Comparison of ENCODE assay signal across 7 cellular contexts in genomic region chr10:121886997-121887622, GRCh38. TPM values are rescaled to one million over a fixed set of nuclear protein-coding genes. Genes with fewer than 3 reads are reported as not detected.
DNase-seq lines count a peak whose midpoint lies in the region; ATAC-seq and TF ChIP-seq lines count a peak whose summit lies in the region.

No MANE protein-coding gene starts in this region.

- no peaks in the 10 kb centered on the region for H3K9me3 ChIP-seq in OCI-LY7 (ENCODE audit: low read length)
- no peaks in the 10 kb centered on the region for H3K9me3 ChIP-seq in osteoblast (ENCODE audit: low read depth, low read length)

- no TSS peak for BruUV-seq in OCI-LY7 (replicated peaks; lab: Mats Ljungman, UMichigan)

- H4K20me1 ChIP-seq in OCI-LY7 (ENCODE audit: insufficient read depth, low read length) (no peaks in the 10 kb centered on the region), osteoblast (ENCODE audit: insufficient read depth, low read length) (no peaks in the 10 kb centered on the region)

- peak; percentile 60 for TF ChIP-seq CTCF in GM10266 (IDR thresholded peaks at IDR 0.05; ENCODE audit: control insufficient read depth, insufficient read depth, low read depth, missing control alignments)
- peak; percentile 92 for TF ChIP-seq CTCF in OCI-LY7 (conservative IDR thresholded peaks at IDR 0.05; ENCODE audit: low read length)
- TF ChIP-seq CTCF in foreskin fibroblast (IDR thresholded peaks at IDR 0.05; ENCODE audit: low read depth, low read length): peak; percentile 89
- peak; percentile 91 for TF ChIP-seq CTCF in osteoblast (IDR thresholded peaks at IDR 0.05; ENCODE audit: extremely low read depth, low read depth, low read length)

- no peaks in the 10 kb centered on the region for H3K4me1 Mint-ChIP-seq in activated T-helper 1 cell treated with anti-CD3 and anti-CD28 coated beads, Interleukin-12 subunit alpha, Interleukin-12 subunit beta, Interleukin-2, Interleukin-4 antibody, amounts not matched to agents 30 ng/mL and 10 ng/mL and 1 ng/mL, durations not matched to agents 14 hours and 24 hours and 36 hours (ENCODE audit: low read depth)

- no peak overlapping the region for H3K4me3 Mint-ChIP-seq in activated T-helper 1 cell treated with anti-CD3 and anti-CD28 coated beads, Interleukin-12 subunit alpha, Interleukin-12 subunit beta, Interleukin-2, Interleukin-4 antibody, amounts not matched to agents 30 ng/mL and 10 ng/mL and 1 ng/mL, durations not matched to agents 14 hours and 24 hours and 36 hours

- H3K36me3 ChIP-seq in OCI-LY7 (ENCODE audit: insufficient read depth, low read length) (peaks cover 26% of the 10 kb centered on the region; the same call in 1 of the 2 replicates), osteoblast (ENCODE audit: insufficient read depth, low read length) (peaks cover 4% of the 10 kb centered on the region)

- H3K4me3 ChIP-seq in OCI-LY7 (ENCODE audit: low read depth, low read length, poor library complexity, severe bottlenecking) (no peak overlapping the region), foreskin fibroblast (ENCODE audit: low read depth in 1 of 2, low read length in 2 of 2) (no peak overlapping the region), osteoblast (ENCODE audit: insufficient read depth, low read length) (no peak overlapping the region)

- no peaks in the 10 kb centered on the region for H3K9me2 ChIP-seq in OCI-LY7 (ENCODE audit: insufficient read depth, low read length)

- peak; percentile 58 for DNase-seq in GM10266 (ENCODE audit: extremely low spot score)
- peak; percentile 67 for DNase-seq in OCI-LY7 (ENCODE audit: low spot score)
- DNase-seq in activated T-helper 1 cell treated with anti-CD3 and anti-CD28 coated beads, Interleukin-12 subunit alpha, Interleukin-12 subunit beta, Interleukin-2, Interleukin-4 antibody, amounts not matched to agents 30 ng/mL and 10 ng/mL and 1 ng/mL, durations not matched to agents 14 hours and 24 hours and 36 hours (ENCODE audit: low spot score): peak; percentile 3
- peak; percentile 37 to 80 for DNase-seq in foreskin fibroblast
- peak; percentile 85 for DNase-seq in osteoblast (ENCODE audit: insufficient read length, low spot score, missing footprints)
- DNase-seq in NCI-H524 treated with DMSO at 0.1 percent for 48 hours (lab: John Stamatoyannopoulos, UW): no peak

- H3K79me2 ChIP-seq in OCI-LY7 (ENCODE audit: insufficient read depth, low read depth, low read length) (no peaks in the 10 kb centered on the region), osteoblast (ENCODE audit: insufficient read depth, low read length) (no peaks in the 10 kb centered on the region)

- no peak overlapping the region for H2AFZ ChIP-seq in OCI-LY7 (ENCODE audit: low read length)
- no peak overlapping the region for H2AFZ ChIP-seq in osteoblast (ENCODE audit: low read length)

- peak; percentile 65 for ATAC-seq in HG03060 (IDR thresholded peaks at IDR 0.05; ENCODE audit: low read depth, unreplicated experiment)

- H3K27me3 ChIP-seq in osteoblast (ENCODE audit: insufficient read depth, low read length): no peaks in the 10 kb centered on the region

- no peak overlapping the region for H3K27ac Mint-ChIP-seq in activated T-helper 1 cell treated with anti-CD3 and anti-CD28 coated beads, Interleukin-12 subunit alpha, Interleukin-12 subunit beta, Interleukin-2, Interleukin-4 antibody, amounts not matched to agents 30 ng/mL and 10 ng/mL and 1 ng/mL, durations not matched to agents 14 hours and 24 hours and 36 hours

- H3K27ac ChIP-seq in OCI-LY7 (ENCODE audit: low read depth, low read length, poor library complexity, severe bottlenecking): no peak overlapping the region
- no peak overlapping the region for H3K27ac ChIP-seq in osteoblast (ENCODE audit: low read depth, low read length)

- CTCF ChIA-PET in OCI-LY7 (lab: Charles Lee; ENCODE audit: unreplicated experiment): interaction anchor here (0.6 kb wide), 1 partner anchor 25 kb away, joined by 3 read pairs; no protein-coding TSS in a partner anchor

- H3K4me2 ChIP-seq in OCI-LY7 (ENCODE audit: low read length) (no peak overlapping the region), osteoblast (ENCODE audit: insufficient read depth, low read length) (no peak overlapping the region)

- POLR2A ChIA-PET in OCI-LY7 (lab: Charles Lee): no interaction called here

- intact Hi-C loops in OCI-LY7 (cut with micrococcal nuclease; ENCODE audit: unreplicated experiment): loop anchor here (1.0 to 5.0 kb wide), 2 partner anchors 63 to 945 kb away; no protein-coding TSS in a partner anchor
- intact Hi-C loops in activated T-helper 1 cell treated with anti-CD3 and anti-CD28 coated beads, Interleukin-12 subunit alpha, Interleukin-12 subunit beta, Interleukin-2, Interleukin-4 antibody, amounts not matched to agents 30 ng/mL and 10 ng/mL and 1 ng/mL, durations not matched to agents 14 hours and 24 hours and 36 hours (cut with micrococcal nuclease): loop anchor here (1.0 to 5.0 kb wide), 3 partner anchors 63 to 945 kb away; no protein-coding TSS in a partner anchor

- H3K9me3 Mint-ChIP-seq in activated T-helper 1 cell treated with anti-CD3 and anti-CD28 coated beads, Interleukin-12 subunit alpha, Interleukin-12 subunit beta, Interleukin-2, Interleukin-4 antibody, amounts not matched to agents 30 ng/mL and 10 ng/mL and 1 ng/mL, durations not matched to agents 14 hours and 24 hours and 36 hours: no peaks in the 10 kb centered on the region

- H3K4me1 ChIP-seq in OCI-LY7 (ENCODE audit: insufficient read depth, low read length, poor library complexity, severe bottlenecking): no peaks in the 10 kb centered on the region
- H3K4me1 ChIP-seq in osteoblast (ENCODE audit: insufficient read depth, low read length): no peaks in the 10 kb centered on the region

- H3K36me3 Mint-ChIP-seq in activated T-helper 1 cell treated with anti-CD3 and anti-CD28 coated beads, Interleukin-12 subunit alpha, Interleukin-12 subunit beta, Interleukin-2, Interleukin-4 antibody, amounts not matched to agents 30 ng/mL and 10 ng/mL and 1 ng/mL, durations not matched to agents 14 hours and 24 hours and 36 hours (ENCODE audit: low read depth): peaks cover 3% of the 10 kb centered on the region

- no peaks in the 10 kb centered on the region for H3K27me3 Mint-ChIP-seq in activated T-helper 1 cell treated with anti-CD3 and anti-CD28 coated beads, Interleukin-12 subunit alpha, Interleukin-12 subunit beta, Interleukin-2, Interleukin-4 antibody, amounts not matched to agents 30 ng/mL and 10 ng/mL and 1 ng/mL, durations not matched to agents 14 hours and 24 hours and 36 hours (ENCODE audit: insufficient read depth)

RNA-seq across cellular contexts. Expression of gene ATE1, which starts 40.7 kb away (rescaled TPM):
- total RNA-seq in OCI-LY7 (2014; rRNA removed; shearing (Covaris generic)): 14.8 and 17.8 TPM in 2 replicates
- 44.7 and 45.2 TPM in 2 replicates for total RNA-seq in OCI-LY7 (2022)
- 37.5 and 40.2 TPM in 2 replicates for total RNA-seq in activated T-helper 1 cell treated with anti-CD3 and anti-CD28 coated beads, Interleukin-12 subunit alpha, Interleukin-12 subunit beta, Interleukin-2, Interleukin-4 antibody, amounts not matched to agents 30 ng/mL and 10 ng/mL and 1 ng/mL, durations not matched to agents 14 hours and 24 hours and 36 hours
- 21.0 and 29.8 TPM in 2 replicates for total RNA-seq in osteoblast
